11 cellular contexts compared by ENCODE assay signal in the genomic region with DNA sequence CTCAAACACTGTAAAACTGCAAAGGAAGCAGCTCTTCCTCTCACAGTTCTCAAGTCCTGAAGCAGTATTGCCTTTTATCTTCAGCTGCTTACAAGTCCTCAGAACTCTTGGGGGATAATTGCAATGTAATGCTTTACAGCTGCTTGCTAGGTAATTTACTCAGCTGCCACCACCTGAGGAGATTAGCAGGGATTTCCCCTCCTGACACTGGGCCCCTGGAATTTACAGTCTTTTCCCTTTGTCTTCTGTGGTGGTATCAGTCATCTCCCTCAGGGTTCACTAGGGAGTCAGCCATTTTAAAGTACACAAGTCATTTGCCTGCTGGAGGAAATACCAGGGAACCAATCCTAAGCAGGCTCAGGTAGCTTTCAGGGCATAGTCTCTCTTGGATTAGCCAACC.
A peak's percentile ranks its signal among the peaks of the same experiment; 100 is the strongest.
DNase-seq lines count a peak whose midpoint lies in the region; TF ChIP-seq lines count a peak whose summit lies in the region.
"Had no signal": no experiment of that assay in that cellular context is flagged by ENCODE, and none has a peak within 500 bp of the region (broad histone marks: within the 10 kb centered on the region; RNA-seq: fewer than 3 reads in every experiment).

No MANE protein-coding gene starts in this region.

- H2AFZ ChIP-seq in PC-9 = peak overlapping the region; percentile 20; the same call in 1 of the 2 replicates

- CTCF ChIA-PET in PC-9 (lab: Charles Lee) = no interaction called here

- TF ChIP-seq CTCF in PC-9 (conservative IDR thresholded peaks at IDR 0.05) (no peak), esophagus squamous epithelium (IDR thresholded peaks at IDR 0.05) (no peak)

- H3K79me2 ChIP-seq in PC-9 (ENCODE audit: low read depth) = no peaks in the 10 kb centered on the region

- no peak overlapping the region for H3K27ac ChIP-seq in PC-9
- H3K27ac ChIP-seq in esophagus squamous epithelium = no peak overlapping the region
- no peak overlapping the region for H3K27ac ChIP-seq in substantia nigra (ENCODE audit: low read depth, low read length, poor library complexity, severe bottlenecking)
- H3K27ac ChIP-seq: thoracic aorta had no signal

- no TSS peak for BruUV-seq in PC-9 (replicated peaks; lab: Mats Ljungman, UMichigan)

- no peaks in the 10 kb centered on the region for H3K27me3 ChIP-seq in PC-9 (ENCODE audit: insufficient read depth, low read depth)
- H3K27me3 ChIP-seq in esophagus squamous epithelium = no peaks in the 10 kb centered on the region

- H3K4me3 ChIP-seq in PC-9 (no peak overlapping the region), esophagus squamous epithelium (no peak overlapping the region)
- H3K4me3 ChIP-seq: thoracic aorta had no signal

- no peaks in the 10 kb centered on the region for H4K20me1 ChIP-seq in PC-9 (ENCODE audit: insufficient read depth)

- no peaks in the 10 kb centered on the region for H3K36me3 ChIP-seq in PC-9 (ENCODE audit: low read depth)
- no peaks in the 10 kb centered on the region for H3K36me3 ChIP-seq in esophagus squamous epithelium
- H3K36me3 ChIP-seq: thoracic aorta had no signal

- H3K4me2 ChIP-seq in PC-9 = no peak overlapping the region

- no peaks in the 10 kb centered on the region for H3K9me3 ChIP-seq in PC-9 (ENCODE audit: insufficient read depth, low read depth)
- H3K9me3 ChIP-seq in esophagus squamous epithelium = no peaks in the 10 kb centered on the region
- H3K9me3 ChIP-seq: thoracic aorta had no signal

- no peaks in the 10 kb centered on the region for H3K9me2 ChIP-seq in PC-9 (ENCODE audit: insufficient read depth)

- no peaks in the 10 kb centered on the region for H3F3A ChIP-seq in PC-9 (ENCODE audit: insufficient read depth, low read depth)

- DNase-seq in COLO668 (lab: John Stamatoyannopoulos, UW; ENCODE audit: unreplicated experiment) (peak; percentile 50), M059J (ENCODE audit: low read depth) (peak; percentile 71), PC-9 (peak in 1 of 2 experiments; percentile 48), iPS-NIHi7 (ENCODE audit: extremely low spot score) (peak; percentile 51), esophagus squamous epithelium (lab: John Stamatoyannopoulos, UW) (no peak), substantia nigra (lab: John Stamatoyannopoulos, UW) (no peak), putamen (ENCODE audit: low spot score) (no peak)
- no peak for DNase-seq in stimulated activated naive CD4-positive, alpha-beta T cell (lab: John Stamatoyannopoulos, UW)
- DNase-seq: NCI-H187 treated with DMSO at 0.1 percent for 48 hours, T-cell had no signal

- no peak for TF ChIP-seq POLR2A in esophagus squamous epithelium (IDR thresholded peaks at IDR 0.05)

- intact Hi-C loops in PC-9 (cut with micrococcal nuclease; ENCODE audit: unreplicated experiment) (no loop called here), esophagus squamous epithelium (cut with DNase I) (no loop called here)

- H3K4me1 ChIP-seq in PC-9 (replicated peaks; ENCODE audit: insufficient read depth) = no peaks in the 10 kb centered on the region
- no peaks in the 10 kb centered on the region for H3K4me1 ChIP-seq in esophagus squamous epithelium

- POLR2A ChIA-PET in PC-9 (lab: Charles Lee; ENCODE audit: unreplicated experiment) = no interaction called here

Comparison
In these comparisons a context has a peak if more than half of its experiments do, and no peak if none do; other contexts are left out.
1. DNase-seq: peak in COLO668 (single experiment), M059J (single experiment) and iPS-NIHi7 (single experiment); none in esophagus squamous epithelium (single experiment), stimulated activated naive CD4-positive, alpha-beta T cell (0 of 6), substantia nigra (0 of 49) and putamen (single experiment).